ENCODE assay signal across 7 cellular contexts in the genomic region with DNA sequence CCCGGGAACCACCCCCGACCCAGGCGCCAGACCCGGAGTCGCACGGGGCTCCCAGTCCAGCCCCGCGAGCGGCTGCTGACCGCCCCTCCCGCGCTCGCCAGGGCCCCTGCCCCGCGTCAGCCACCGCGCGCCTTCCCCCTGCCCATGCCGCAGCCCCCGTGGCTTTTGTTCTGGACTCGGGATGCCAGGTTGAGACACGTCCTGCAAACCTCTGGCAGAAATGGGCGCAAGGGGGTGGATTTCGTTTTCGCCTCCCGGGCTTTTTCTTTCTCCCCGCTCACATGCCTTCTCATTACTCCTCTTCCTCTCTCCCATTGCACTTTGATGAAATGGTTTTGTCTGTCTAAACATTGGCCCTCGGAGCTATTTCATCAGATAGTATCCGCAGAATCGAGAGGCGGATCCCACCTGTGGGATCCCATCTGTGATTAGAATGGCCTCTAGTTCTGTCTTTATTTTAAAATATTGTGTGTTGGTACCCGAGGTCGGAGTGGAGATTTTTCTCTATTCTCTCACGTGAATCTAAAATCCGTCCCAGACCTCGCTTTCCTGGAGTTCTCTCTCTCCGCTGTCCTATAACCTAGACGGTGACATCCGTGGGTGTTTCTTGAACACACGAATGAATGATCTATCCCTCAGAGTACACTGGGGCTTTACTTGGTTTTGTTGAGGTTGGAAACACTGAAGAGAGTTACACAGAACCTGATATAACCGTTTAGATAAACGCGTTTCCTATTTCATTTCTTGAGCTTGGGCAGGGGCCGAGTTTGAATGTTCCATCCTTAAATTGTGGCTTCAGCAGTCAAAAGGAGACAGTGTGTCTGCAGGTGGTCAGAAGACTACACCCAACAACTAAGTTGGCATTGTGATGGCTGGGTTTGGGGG. TPM values are rescaled to one million over a fixed set of nuclear protein-coding genes. Genes with fewer than 3 reads are reported as not detected.
DNase-seq lines count a peak whose midpoint lies in the region; ATAC-seq and TF ChIP-seq lines count a peak whose summit lies in the region.

No MANE protein-coding gene starts in this region.

- no peaks in the 10 kb centered on the region for H3K9me3 Mint-ChIP-seq in mesothelial cell of epicardium

- peaks cover 0 to 7% of the 10 kb centered on the region in 2 donors for H3K27me3 ChIP-seq in breast epithelium

- H3K4me1 ChIP-seq in breast epithelium: no peaks in the 10 kb centered on the region

- peaks cover 4% of the 10 kb centered on the region for H3K36me3 Mint-ChIP-seq in mesothelial cell of epicardium

- DNase-seq in breast epithelium (ENCODE audit: low spot score in 2 of 2) (no peak), mesothelial cell of epicardium (ENCODE audit: low spot score in 2 of 2, unreplicated experiment in 2 of 2) (no peak), cerebellar cortex (ENCODE audit: low spot score) (no peak), SIG-M5 (lab: John Stamatoyannopoulos, UW) (no peak)

- ATAC-seq in GM18907 (IDR thresholded peaks at IDR 0.05; ENCODE audit: unreplicated experiment): peak; percentile 23
- ATAC-seq in HG03432 (IDR thresholded peaks at IDR 0.05; ENCODE audit: unreplicated experiment): peak; percentile 31
- ATAC-seq in GM21447 (IDR thresholded peaks at IDR 0.05; ENCODE audit: unreplicated experiment): no peak

- intact Hi-C loops in breast epithelium (cut with DNase I; ENCODE audit: low total_unique reads): no loop called here

- H3K27ac Mint-ChIP-seq in mesothelial cell of epicardium: peak overlapping the region; percentile 94

- H3K4me1 Mint-ChIP-seq in mesothelial cell of epicardium: peaks cover 35% of the 10 kb centered on the region

- no peaks in the 10 kb centered on the region for H3K36me3 ChIP-seq in breast epithelium

- TF ChIP-seq POLR2A in breast epithelium (IDR thresholded peaks at IDR 0.05): no peak

- peak overlapping the region; percentile 97 for H3K4me3 Mint-ChIP-seq in mesothelial cell of epicardium

- TF ChIP-seq CTCF in breast epithelium (IDR thresholded peaks at IDR 0.05) (no peak), mesothelial cell of epicardium (IDR thresholded peaks at IDR 0.05; ENCODE audit: unreplicated experiment) (no peak)

- peak overlapping the region; percentile 54 to 95 (median 81) for H3K4me3 ChIP-seq in breast epithelium

- no peaks in the 10 kb centered on the region for H3K9me3 ChIP-seq in breast epithelium

- H3K27me3 Mint-ChIP-seq in mesothelial cell of epicardium (ENCODE audit: low read depth): peaks cover 15% of the 10 kb centered on the region

- H3K27ac ChIP-seq in breast epithelium: peak overlapping the region; percentile 75 to 88

RNA-seq across cellular contexts. Expression of a gene that starts 1.9 kb away (rescaled TPM):
- total RNA-seq in breast epithelium (10 to 100 TPM in 2 of 3 donors, under 1 TPM in 1; 0.32 to 27.1 (median 20.3) TPM), mesothelial cell of epicardium (16.6 to 18.1 TPM (median 17.0 TPM) in 3 replicates)
